ENCODE assay signal across 8 cellular contexts in the genomic region with DNA sequence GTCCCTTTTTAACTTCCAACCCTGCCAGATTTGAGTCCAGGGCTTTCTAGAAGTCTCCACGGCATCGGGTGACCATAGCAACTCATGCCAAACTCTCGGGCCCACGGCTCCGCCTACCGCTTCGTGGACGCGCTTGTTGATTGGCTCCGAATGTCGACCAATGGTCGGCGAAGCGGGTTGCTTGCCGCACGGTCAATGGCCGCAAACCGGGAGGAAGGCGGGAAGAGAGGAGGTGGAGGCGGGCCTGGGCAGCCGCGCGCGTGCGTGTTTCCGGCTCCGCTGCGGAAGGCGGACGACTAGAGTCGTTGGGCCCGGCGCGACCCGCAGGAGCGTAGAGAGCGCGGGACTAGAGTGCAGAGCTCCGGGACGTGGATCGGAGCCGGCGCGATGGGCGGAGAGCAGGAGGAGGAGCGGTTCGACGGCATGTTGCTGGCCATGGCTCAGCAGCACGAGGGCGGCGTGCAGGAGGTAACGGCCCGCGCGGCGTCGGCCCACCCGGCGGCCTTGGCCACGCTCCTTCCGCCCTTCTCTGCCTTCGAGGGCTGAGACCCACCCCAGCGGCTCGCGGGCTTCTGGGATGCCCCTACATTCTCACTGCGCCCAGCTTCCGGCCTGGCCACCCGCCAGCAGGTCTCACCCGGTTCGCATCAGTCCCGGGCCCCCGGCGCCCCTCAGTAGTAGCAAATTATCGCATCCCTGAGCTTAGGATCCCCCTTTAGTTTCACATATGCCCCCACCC. TPM values are rescaled to one million over a fixed set of nuclear protein-coding genes. Genes with fewer than 3 reads are reported as not detected.
DNase-seq lines count a peak whose midpoint lies in the region; ATAC-seq and TF ChIP-seq lines count a peak whose summit lies in the region.

Gene NUDC, plus strand, starts transcription at position 282 of the 739 bp plus-strand sequence. Its CDS starts 106 bp downstream, at position 388.

- intact Hi-C loops in CD14-positive monocyte (cut with micrococcal nuclease) (no loop called here), left lung (cut with DNase I) (no loop called here)

- TF ChIP-seq CTCF in CD14-positive monocyte (IDR thresholded peaks at IDR 0.05) (no peak), left lung (IDR thresholded peaks at IDR 0.05) (no peak)

- peak within 1 kb of the TSS; percentile 82 to 91 for H3K27ac ChIP-seq in left lung

- H3K9me3 ChIP-seq in left lung = no peaks in the 10 kb centered on the region

- peaks cover 0 to 3% (median 3%) of the 10 kb centered on the region in 3 donors for H3K27me3 Mint-ChIP-seq in CD14-positive monocyte (ENCODE audit: low read depth in 3 of 3)

- H3K36me3 ChIP-seq in left lung = peaks cover 3 to 34% of the 10 kb centered on the region in 2 donors

- peaks cover 20% of the 10 kb centered on the region for H3K4me1 Mint-ChIP-seq in CD14-positive monocyte

- ATAC-seq in GM19397 (IDR thresholded peaks at IDR 0.05; ENCODE audit: unreplicated experiment) = peak; percentile 93
- ATAC-seq in HG03571 (IDR thresholded peaks at IDR 0.05; ENCODE audit: unreplicated experiment) = peak; percentile 92
- ATAC-seq in left lung = peak; percentile 99

- H3K27me3 ChIP-seq in left lung = no peaks in the 10 kb centered on the region

- peak within 1 kb of the TSS; percentile 87 to 95 (median 92) for H3K27ac Mint-ChIP-seq in CD14-positive monocyte

- DNase-seq in CD14-positive monocyte (ENCODE audit: low spot score) (peak; percentile 97), NCI-H82 (lab: John Stamatoyannopoulos, UW) (peak; percentile 99), dermis blood vessel endothelial cell (peak; percentile 99), left lung (peak; percentile 98 to 99)
- peak; percentile 96 to 97 for DNase-seq in activated CD4-positive, alpha-beta T cell treated with anti-CD3 and anti-CD28 coated beads, Interleukin-2, amount 50 U/mL, for 48 hours
- DNase-seq in stimulated activated CD4-positive, alpha-beta T cell treated with anti-CD3 and anti-CD28 coated beads, Interleukin-2, amount 100 ng/mL, for 48 hours = peak; percentile 91 to 92

- peaks cover 13 to 31% of the 10 kb centered on the region in 2 donors for H3K36me3 Mint-ChIP-seq in CD14-positive monocyte

- H3K4me3 Mint-ChIP-seq in CD14-positive monocyte = peak within 1 kb of the TSS; percentile 91 to 96

- peaks cover 13 to 32% of the 10 kb centered on the region in 2 donors for H3K4me1 ChIP-seq in left lung

- H3K4me3 ChIP-seq in left lung = peak within 1 kb of the TSS; percentile 98 to 100

- no peaks in the 10 kb centered on the region for H3K9me3 Mint-ChIP-seq in CD14-positive monocyte

RNA-seq across cellular contexts. Expression of gene NUDC, which starts in this region (rescaled TPM):
- polyA plus RNA-seq in CD14-positive monocyte = 10 to 100 TPM; 47.4 to 58.3 TPM
- 20.4 and 33.3 TPM in 2 replicates for total RNA-seq in dermis blood vessel endothelial cell
- total RNA-seq in left lung = 10 to 100 TPM; 56.2 to 65.8 TPM

Comparison
In these comparisons a context has a peak if more than half of its experiments do, and no peak if none do; other contexts are left out.
1. Peak in every context shown above with its lines: DNase-seq, ATAC-seq, H3K4me3 ChIP-seq and H3K27ac ChIP-seq.